26 cellular contexts compared by ENCODE assay signal in genomic region chr12:2187195-2187963, GRCh38.
A peak's percentile ranks its signal among the peaks of the same experiment; 100 is the strongest.
DNase-seq lines count a peak whose midpoint lies in the region; ATAC-seq, FAIRE-seq and TF ChIP-seq lines count a peak whose summit lies in the region.
"Had no signal": no experiment of that assay in that cellular context is flagged by ENCODE, and none has a peak within 500 bp of the region (broad histone marks: within the 10 kb centered on the region; RNA-seq: fewer than 3 reads in every experiment).

No MANE protein-coding gene starts in this region.

- H4K91ac ChIP-seq in H1 (replicated peaks; ENCODE audit: insufficient read length, low read length): no peak overlapping the region

- no peaks in the 10 kb centered on the region for H4K20me1 ChIP-seq in H1 (replicated peaks in 1 of 2; ENCODE audit: control insufficient read depth in 1 of 2, insufficient read depth in 2 of 2, low read length in 2 of 2)

- no peak overlapping the region; the same call in 1 of the 2 replicates for H4K8ac ChIP-seq in H1 (ENCODE audit: extremely low read depth, insufficient read depth, low read length)

- no peak overlapping the region for H2BK5ac ChIP-seq in H1 (ENCODE audit: low read depth, low read length)

- TF ChIP-seq CTCF in right atrium auricular region (IDR thresholded peaks at IDR 0.05) (no peak), H1 (IDR thresholded peaks at IDR 0.05; ENCODE audit: control extremely low read depth in 1 of 3, insufficient read depth in 1 of 3, low read depth in 1 of 3, low read length in 3 of 3) (no peak), natural killer cell (IDR thresholded peaks at IDR 0.05) (no peak)

- no peak overlapping the region for H3K27ac ChIP-seq in right atrium auricular region
- H3K27ac ChIP-seq in H1 (ENCODE audit: low read depth, low read length): no peak overlapping the region
- H3K27ac ChIP-seq: 22Rv1, HL-60 had no signal

- intact Hi-C loops in cardiac septum (cut with DNase I) (no loop called here), natural killer cell (cut with micrococcal nuclease) (no loop called here)

- CTCF ChIA-PET in H1 (lab: Charles Lee; ENCODE audit: partially characterized antibody): interaction anchor here (1.3 to 1.4 kb wide), 2 partner anchors 95 to 130 kb away, joined by 3 read pairs; no protein-coding TSS in a partner anchor

- POLR2A ChIA-PET in H1 (lab: Charles Lee; ENCODE audit: partially characterized antibody): interaction anchor here (0.6 to 1.4 kb wide), 3 partner anchors 8 to 15 kb away, joined by 3 to 5 read pairs (median 3); no protein-coding TSS in a partner anchor

- TF ChIP-seq EP300 in H1 (IDR thresholded peaks at IDR 0.05; ENCODE audit: borderline replicate concordance in 1 of 2, low read depth in 2 of 2, low read length in 2 of 2): no peak

- no peak overlapping the region for H2AK5ac ChIP-seq in H1 (ENCODE audit: low read depth, low read length)

- no peak overlapping the region; the same call in 1 of the 2 replicates for H2BK15ac ChIP-seq in H1 (ENCODE audit: low read length)

- no peak overlapping the region for H3K9ac ChIP-seq in H1 (replicated peaks in 1 of 4; ENCODE audit: extremely low read depth in 1 of 4, low read depth in 3 of 4, low read length in 3 of 4)

- 0 out of 2 replicates have a peak overlapping the region, but pooled peaks have one; percentile 7 for H3K18ac ChIP-seq in H1 (ENCODE audit: extremely low read depth, low read length)

- FAIRE-seq in H1 (lab: Jason Lieb, UNC): no peak
- FAIRE-seq: GM19239, H54, HepG2, RCC 7860 had no signal

- no peak for TF ChIP-seq POLR2A in H1 (IDR thresholded peaks at IDR 0.05; ENCODE audit: control extremely low read depth in 1 of 2, low read depth in 2 of 2, low read length in 2 of 2)

- no peaks in the 10 kb centered on the region for H3K79me2 ChIP-seq in H1 (ENCODE audit: control insufficient read depth in 1 of 2, insufficient read depth in 2 of 2, low read length in 2 of 2)

- DNase-seq in cardiac septum (ENCODE audit: low spot score) (peak; percentile 67), right atrium auricular region (ENCODE audit: low spot score) (no peak), NCI-H526 treated with DMSO at 0.1 percent for 48 hours (lab: John Stamatoyannopoulos, UW) (peak; percentile 59), H1 (ENCODE audit: low read depth in 1 of 2, low spot score in 2 of 2) (no peak), RKO (ENCODE audit: low spot score) (no peak), natural killer cell (no peak)
- DNase-seq in stimulated activated CD4-positive, alpha-beta T cell treated with anti-CD3 and anti-CD28 coated beads, Interleukin-12 subunit alpha, Interleukin-12 subunit beta, amount 100 ng/mL, for 4 hours: no peak
- DNase-seq: ACHN, DMS53, EL, GF-D8, KBM-7, NCI-H1092 treated with DMSO at 0.1 percent for 48 hours, NCI-H1436 treated with DMSO at 0.1 percent for 48 hours, NCI-H1930, NCI-H774, OCI-M1, Right ventricle myocardium superior had no signal

- H3K79me1 ChIP-seq in H1 (ENCODE audit: low read depth, low read length): no peaks in the 10 kb centered on the region

- H3K36me3 ChIP-seq in right atrium auricular region (peaks cover 7% of the 10 kb centered on the region), H1 (ENCODE audit: control insufficient read depth in 2 of 4, insufficient read depth in 4 of 4, low read length in 3 of 4) (no peaks in the 10 kb centered on the region)

- no peak overlapping the region for H3K4me3 ChIP-seq in right atrium auricular region
- no peak overlapping the region for H3K4me3 ChIP-seq in H1 (ENCODE audit: extremely low read depth in 1 of 4, insufficient read depth in 2 of 4, low read depth in 3 of 4, low read length in 4 of 4)

- no peak overlapping the region for H3K27ac Mint-ChIP-seq in natural killer cell

- H3K14ac ChIP-seq in H1 (ENCODE audit: insufficient read length): no peak overlapping the region

- H2AFZ ChIP-seq in H1 (ENCODE audit: low read length): no peak overlapping the region

- 92% methylated on average over 14 of the region's 15 CpGs; no CpG with 5 or more reads in 1 of the 2 experiments for WGBS in H1 (ENCODE audit: extremely low coverage in 1 of 2, insufficient coverage in 1 of 2, insufficient read length in 1 of 2, insufficient replicate concordance in 2 of 2, low coverage in 1 of 2, low lambda C conversion rate in 2 of 2, missing lambda C conversion rate in 1 of 2), 2 experiments

- no peaks in the 10 kb centered on the region for H3K36me3 Mint-ChIP-seq in natural killer cell
- H3K36me3 Mint-ChIP-seq: CD14-positive monocyte had no signal

- no peak for TF ChIP-seq RAD21 in H1 (IDR thresholded peaks at IDR 0.05 in 1 of 2, conservative IDR thresholded peaks at IDR 0.05 in 1 of 2; ENCODE audit: low read depth in 2 of 2, low read length in 2 of 2)

- H3K4me3 Mint-ChIP-seq in natural killer cell: no peak overlapping the region
- H3K4me3 Mint-ChIP-seq: CD14-positive monocyte had no signal

- H3K23ac ChIP-seq in H1 (ENCODE audit: insufficient read length): no peak overlapping the region

- no peak overlapping the region for H4K5ac ChIP-seq in H1 (ENCODE audit: insufficient read length, low read depth, low read length)

- no peaks in the 10 kb centered on the region for H3K9me3 Mint-ChIP-seq in natural killer cell
- H3K9me3 Mint-ChIP-seq: CD14-positive monocyte had no signal

- H3K4me1 ChIP-seq in right atrium auricular region (peaks cover 0 to 9% of the 10 kb centered on the region in 2 donors), H1 (replicated peaks in 1 of 4; ENCODE audit: control insufficient read depth in 3 of 4, insufficient read depth in 4 of 4, low read length in 3 of 4) (peaks cover 13 to 39% (median 26%) of the 10 kb centered on the region in 4 experiments)

- H3K4me1 Mint-ChIP-seq in natural killer cell: peaks cover 0 to 5% of the 10 kb centered on the region in 2 donors

- H2BK120ac ChIP-seq in H1 (replicated peaks; ENCODE audit: low read depth, low read length): no peak overlapping the region

- H3K9me3 ChIP-seq in right atrium auricular region (no peaks in the 10 kb centered on the region), H1 (ENCODE audit: insufficient read depth in 2 of 2, low read depth in 1 of 2, low read length in 1 of 2) (no peaks in the 10 kb centered on the region)

- peaks cover 5% of the 10 kb centered on the region for H3K23me2 ChIP-seq in H1 (ENCODE audit: low read depth, low read length)

- H3K27me3 Mint-ChIP-seq in natural killer cell (ENCODE audit: low read depth in 2 of 2): peaks cover 7% of the 10 kb centered on the region in 2 donors

- no peak overlapping the region for H3K56ac ChIP-seq in H1 (replicated peaks; ENCODE audit: insufficient read length, low read depth, low read length)

- H2BK12ac ChIP-seq in H1 (ENCODE audit: low read depth, low read length): no peak overlapping the region; the same call in 1 of the 2 replicates

- H2BK20ac ChIP-seq in H1 (ENCODE audit: low read length): 0 out of 2 replicates have a peak overlapping the region, but pooled peaks have one; percentile 19

- no peak for ATAC-seq in HG03108 (IDR thresholded peaks at IDR 0.05; ENCODE audit: unreplicated experiment)
- no peak for ATAC-seq in natural killer cell
- ATAC-seq: HepG2 had no signal

- no peak overlapping the region for H3K4ac ChIP-seq in H1 (replicated peaks; ENCODE audit: insufficient read length, low read depth, low read length)

- H3K27me3 ChIP-seq in right atrium auricular region (no peaks in the 10 kb centered on the region), H1 (replicated peaks in 1 of 4; ENCODE audit: control insufficient read depth in 3 of 4, extremely low read depth in 1 of 4, insufficient read depth in 3 of 4, low read length in 3 of 4) (no peaks in the 10 kb centered on the region)

- no peak overlapping the region for H3K4me2 ChIP-seq in H1 (ENCODE audit: insufficient read depth in 1 of 2, low read depth in 2 of 2, low read length in 2 of 2)

TF ChIP-seq in H1, 55 proteins besides CTCF, POLR2A, EP300 and RAD21:
- no peak for TF ChIP-seq JUN (IDR thresholded peaks at IDR 0.05; ENCODE audit: low read depth, low read length)

Comparison
In these comparisons a context has a peak if more than half of its experiments do, and no peak if none do; other contexts are left out.
1. DNase-seq: peak in cardiac septum (single experiment) and NCI-H526 treated with DMSO at 0.1 percent for 48 hours (single experiment); none in right atrium auricular region (single experiment), H1 (0 of 2), stimulated activated CD4-positive, alpha-beta T cell treated with anti-CD3 and anti-CD28 coated beads, Interleukin-12 subunit alpha, Interleukin-12 subunit beta, amount 100 ng/mL, for 4 hours (single experiment), RKO (single experiment) and natural killer cell (single experiment).